8 cellular contexts compared by ENCODE assay signal in the genomic region with DNA sequence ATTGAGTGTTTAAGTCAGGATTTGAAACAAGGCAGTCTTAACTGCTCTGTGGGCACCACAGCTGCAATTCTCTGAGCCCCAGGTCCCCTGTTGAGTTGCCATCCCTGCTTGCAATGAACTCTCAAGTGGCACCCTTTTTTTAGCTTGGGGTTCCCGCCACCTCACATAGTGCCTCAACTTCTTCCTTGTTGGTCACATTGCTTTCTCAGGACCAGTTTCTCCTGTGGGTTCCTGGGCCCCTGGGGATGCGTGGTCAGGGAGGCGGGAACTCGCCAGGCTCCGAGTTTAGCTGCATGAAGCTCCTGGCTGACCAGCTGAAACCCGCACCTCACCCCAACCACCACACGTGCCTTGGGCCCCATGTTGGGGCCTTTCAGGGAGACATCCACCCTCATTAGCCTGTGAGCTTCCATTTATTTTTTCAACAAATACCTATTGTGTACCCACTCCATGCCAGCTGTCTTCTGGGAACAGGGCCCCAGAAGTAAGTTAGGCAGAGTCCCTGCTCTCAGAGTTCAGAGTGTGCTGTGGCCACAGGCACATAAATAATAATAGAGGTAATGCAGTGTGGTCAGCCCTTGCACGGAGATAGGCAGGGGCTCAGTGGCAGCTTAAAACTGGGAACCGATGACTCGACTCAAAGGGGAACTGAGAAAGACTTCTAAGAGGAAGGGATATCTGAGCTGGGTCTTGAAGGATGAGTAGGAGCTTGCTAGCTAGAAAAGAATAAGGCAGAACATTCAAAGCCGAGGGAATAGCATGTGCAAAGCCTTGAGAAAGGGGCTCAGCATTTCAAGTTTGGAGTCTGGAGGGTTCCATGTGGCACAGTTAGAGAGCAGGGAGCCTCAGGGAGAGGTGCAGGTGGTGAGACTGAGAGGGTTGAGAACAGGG. TPM values are rescaled to one million over a fixed set of nuclear protein-coding genes. Genes with fewer than 3 reads are reported as not detected.
DNase-seq lines count a peak whose midpoint lies in the region; ATAC-seq lines count a peak whose summit lies in the region.
"Had no signal": no experiment of that assay in that cellular context is flagged by ENCODE, and none has a peak within 500 bp of the region (broad histone marks: within the 10 kb centered on the region; RNA-seq: fewer than 3 reads in every experiment).

No MANE protein-coding gene starts in this region.

- H3K4me1 Mint-ChIP-seq in natural killer cell treated with Interleukin-12 subunit alpha and Interleukin-12 subunit beta and Interleukin-15 and Interleukin-18, amount 100 ng/mL, for 72 hours (ENCODE audit: low read depth in 2 of 2) = peaks cover 45 to 52% of the 10 kb centered on the region in 2 donors

- ATAC-seq in GM19025 (IDR thresholded peaks at IDR 0.05; ENCODE audit: low read depth, unreplicated experiment) (peak; percentile 49), HG02642 (IDR thresholded peaks at IDR 0.05; ENCODE audit: poor library complexity, unreplicated experiment) (peak; percentile 58), HG03097 (IDR thresholded peaks at IDR 0.05; ENCODE audit: low FRiP score, unreplicated experiment) (no peak)
- ATAC-seq in natural killer cell treated with Interleukin-12 subunit alpha and Interleukin-12 subunit beta and Interleukin-15 and Interleukin-18, amount 100 ng/mL, for 72 hours = no peak

- DNase-seq in NOMO-1 (lab: John Stamatoyannopoulos, UW; ENCODE audit: unreplicated experiment in 2 of 2) (peak; percentile 44 to 77), AG08396 (ENCODE audit: low spot score) (no peak), UCSD-AML1 (lab: John Stamatoyannopoulos, UW; ENCODE audit: unreplicated experiment) (no peak)
- DNase-seq in natural killer cell treated with Interleukin-12 subunit alpha and Interleukin-12 subunit beta and Interleukin-15 and Interleukin-18, amount 100 ng/mL, for 72 hours (ENCODE audit: low spot score) = peak; percentile 23
- DNase-seq: NCI-H146 had no signal

- peak overlapping the region; percentile 74 to 94 for H3K27ac Mint-ChIP-seq in natural killer cell treated with Interleukin-12 subunit alpha and Interleukin-12 subunit beta and Interleukin-15 and Interleukin-18, amount 100 ng/mL, for 72 hours

- no peaks in the 10 kb centered on the region for H3K9me3 Mint-ChIP-seq in natural killer cell treated with Interleukin-12 subunit alpha and Interleukin-12 subunit beta and Interleukin-15 and Interleukin-18, amount 100 ng/mL, for 72 hours

- H3K36me3 Mint-ChIP-seq in natural killer cell treated with Interleukin-12 subunit alpha and Interleukin-12 subunit beta and Interleukin-15 and Interleukin-18, amount 100 ng/mL, for 72 hours = peaks cover 7% of the 10 kb centered on the region

- H3K27me3 Mint-ChIP-seq in natural killer cell treated with Interleukin-12 subunit alpha and Interleukin-12 subunit beta and Interleukin-15 and Interleukin-18, amount 100 ng/mL, for 72 hours = no peaks in the 10 kb centered on the region

- H3K4me3 Mint-ChIP-seq in natural killer cell treated with Interleukin-12 subunit alpha and Interleukin-12 subunit beta and Interleukin-15 and Interleukin-18, amount 100 ng/mL, for 72 hours = peak overlapping the region; percentile 74

RNA-seq across cellular contexts. Expression of a gene that starts 33.9 kb away (rescaled TPM):
- 10 to 100 TPM in 1 of 2 donors, 1 to 10 TPM in 1; 8.1 to 25.0 TPM for total RNA-seq in natural killer cell treated with Interleukin-12 subunit alpha and Interleukin-12 subunit beta and Interleukin-15 and Interleukin-18, amount 100 ng/mL, for 72 hours

Comparison
In these comparisons a context has a peak if more than half of its experiments do, and no peak if none do; other contexts are left out.
1. ATAC-seq: peak in GM19025 (single experiment) and HG02642 (single experiment); none in natural killer cell treated with Interleukin-12 subunit alpha and Interleukin-12 subunit beta and Interleukin-15 and Interleukin-18, amount 100 ng/mL, for 72 hours (0 of 2) and HG03097 (single experiment).
2. DNase-seq: peak in NOMO-1 (2 of 2) and natural killer cell treated with Interleukin-12 subunit alpha and Interleukin-12 subunit beta and Interleukin-15 and Interleukin-18, amount 100 ng/mL, for 72 hours (single experiment); none in AG08396 (single experiment) and UCSD-AML1 (single experiment).